Comparison of ENCODE assay signal across 25 cellular contexts in genomic region chr14:53716521-53716920, GRCh38.
"Had no signal": no experiment of that assay in that cellular context is flagged by ENCODE, and none has a peak within 500 bp of the region (broad histone marks: within the 10 kb centered on the region; RNA-seq: fewer than 3 reads in every experiment).

No MANE protein-coding gene starts in this region.

- H3K36me3 ChIP-seq: Peyer's patch had no signal

- H3K27me3 ChIP-seq: body of pancreas, Peyer's patch had no signal

- H3K27ac ChIP-seq: body of pancreas, Peyer's patch, RWPE1 had no signal

- DNase-seq: activated CD4-positive, alpha-beta T cell treated with anti-CD3 and anti-CD28 coated beads for 48 hours; activated CD4-positive, alpha-beta T cell treated with anti-CD3 and anti-CD28 coated beads, Interleukin-2, amount 50 U/mL, for 4 hours; activated CD4-positive, CD25-positive, alpha-beta regulatory T cell treated with anti-CD3 and anti-CD28 coated beads, Interleukin-2, amount 50 U/mL, for 72 hours; activated CD8-positive, alpha-beta memory T cell treated with anti-CD3 and anti-CD28 coated beads, Interleukin-2, amount 50 U/mL, for 48 hours; activated CD8-positive, alpha-beta T cell treated with anti-CD3 and anti-CD28 coated beads, Interleukin-2, amount 10 ng/mL, durations not matched to agents 7 days and 5 days; activated effector memory CD4-positive, alpha-beta T cell treated with Interleukin-2 at 50 U/mL for 16 hours; activated naive CD4-positive, alpha-beta T cell; activated T-cell treated with anti-CD3 and anti-CD28 coated beads, Interleukin-2, amount 50 U/mL, for 1 hour; aorta; body of pancreas; IMR-90; Kasumi-1; KBM-7; NCI-H1092; NCI-H1417 treated with DMSO at 0.1 percent for 48 hours; NCI-H1694 treated with DMSO at 0.1 percent for 48 hours; NCI-H2029 treated with DMSO at 0.1 percent for 48 hours; NCI-H345; NCI-H510A treated with DMSO at 0.1 percent for 48 hours; NCI-H69; NK-92 treated with Interleukin-12 subunit alpha and Interleukin-12 subunit beta, amount 100 ng/mL, for 24 hours; Peyer's patch; SHP77 treated with DMSO at 0.1 percent for 48 hours had no signal

- H3K4me3 ChIP-seq: body of pancreas, Peyer's patch had no signal

- H3K9me3 ChIP-seq: body of pancreas, Peyer's patch had no signal

- ATAC-seq: activated CD8-positive, alpha-beta T cell treated with anti-CD3 and anti-CD28 coated beads, Interleukin-2, amount 10 ng/mL, durations not matched to agents 7 days and 5 days; body of pancreas; WTC11 had no signal
